ENCODE assay signal across 14 cellular contexts in the genomic region with DNA sequence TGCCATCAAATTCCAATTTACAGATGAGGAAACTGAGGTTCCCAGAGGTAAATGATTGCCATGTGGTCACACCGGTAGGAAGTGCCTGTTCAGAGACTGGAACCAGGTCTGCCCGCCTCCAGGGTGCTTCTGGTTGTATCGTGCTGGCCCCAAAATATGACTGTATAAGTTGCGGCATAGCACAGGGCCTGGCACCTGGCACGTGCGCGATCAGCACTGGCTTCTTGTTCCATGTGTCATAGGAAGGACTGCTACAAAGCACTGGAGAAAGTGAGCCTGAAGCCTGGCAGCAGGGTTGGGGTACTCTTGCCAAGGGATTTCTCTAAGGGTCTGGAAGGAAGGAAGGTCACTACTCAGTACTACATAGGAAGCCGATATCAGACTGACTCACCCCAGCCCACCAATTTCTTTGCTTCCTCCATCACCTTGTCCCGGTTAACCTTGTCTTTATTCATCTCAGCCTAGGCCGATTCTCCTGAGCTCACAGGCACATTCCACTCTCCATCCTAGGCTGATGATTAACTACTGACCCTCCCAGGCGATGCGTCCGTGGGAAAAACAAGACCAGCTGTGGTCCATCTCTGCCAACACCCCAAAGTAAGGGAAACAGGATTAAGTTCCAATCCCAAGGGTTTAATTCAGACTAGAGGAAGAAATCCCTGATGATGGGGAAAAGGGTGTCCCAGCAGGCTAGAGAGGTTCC. TPM values are rescaled to one million over a fixed set of nuclear protein-coding genes. Genes with fewer than 3 reads are reported as not detected.
DNase-seq lines count a peak whose midpoint lies in the region; ATAC-seq and TF ChIP-seq lines count a peak whose summit lies in the region.
"Had no signal": no experiment of that assay in that cellular context is flagged by ENCODE, and none has a peak within 500 bp of the region (broad histone marks: within the 10 kb centered on the region; RNA-seq: fewer than 3 reads in every experiment).

No MANE protein-coding gene starts in this region.

- TF ChIP-seq CTCF in psoas muscle (IDR thresholded peaks at IDR 0.05) (no peak), Peyer's patch (IDR thresholded peaks at IDR 0.05) (no peak)

- peak overlapping the region; percentile 52 for H3K4me3 ChIP-seq in psoas muscle
- no peak overlapping the region for H3K4me3 ChIP-seq in Peyer's patch
- H3K4me3 ChIP-seq: SJCRH30 had no signal

- H3K4me3 Mint-ChIP-seq in activated T-cell treated with anti-CD3 and anti-CD28 coated beads, Interleukin-2, amount 50 U/mL, for 24 hours = peak overlapping the region; percentile 89

- no peaks in the 10 kb centered on the region for H3K4me1 ChIP-seq in psoas muscle
- H3K4me1 ChIP-seq in Peyer's patch = peaks cover 0 to 10% (median 0%) of the 10 kb centered on the region in 4 donors
- H3K4me1 ChIP-seq: SJCRH30 had no signal

- peaks cover 84% of the 10 kb centered on the region for H3K4me1 Mint-ChIP-seq in activated T-cell treated with anti-CD3 and anti-CD28 coated beads, Interleukin-2, amount 50 U/mL, for 24 hours (ENCODE audit: low read depth)

- ATAC-seq in psoas muscle = no peak
- ATAC-seq: left colon had no signal

- H3K36me3 Mint-ChIP-seq in activated T-cell treated with anti-CD3 and anti-CD28 coated beads, Interleukin-2, amount 50 U/mL, for 24 hours (ENCODE audit: low read depth) = peaks cover 61% of the 10 kb centered on the region

- intact Hi-C loops in psoas muscle (cut with DNase I) = no loop called here

- H3K27me3 ChIP-seq in psoas muscle (ENCODE audit: insufficient read depth in 3 of 3, low read length in 2 of 3) (peaks cover 0 to 49% (median 14%) of the 10 kb centered on the region in 3 donors), Peyer's patch (peaks cover 0 to 11% of the 10 kb centered on the region in 2 donors)
- H3K27me3 ChIP-seq: SJCRH30 had no signal

- H3K27ac ChIP-seq in psoas muscle (no peak overlapping the region), Peyer's patch (no peak overlapping the region)
- H3K27ac ChIP-seq: SJCRH30 had no signal

- H3K9me3 ChIP-seq in psoas muscle (no peaks in the 10 kb centered on the region), Peyer's patch (peaks cover 0 to 3% (median 0%) of the 10 kb centered on the region in 4 donors)
- H3K9me3 ChIP-seq: SJCRH30 had no signal

- H3K27me3 Mint-ChIP-seq in activated T-cell treated with anti-CD3 and anti-CD28 coated beads, Interleukin-2, amount 50 U/mL, for 24 hours = no peaks in the 10 kb centered on the region

- no peak for TF ChIP-seq POLR2A in Peyer's patch (IDR thresholded peaks at IDR 0.05)

- H3K9me3 Mint-ChIP-seq in activated T-cell treated with anti-CD3 and anti-CD28 coated beads, Interleukin-2, amount 50 U/mL, for 24 hours = no peaks in the 10 kb centered on the region

- H3K36me3 ChIP-seq in psoas muscle (ENCODE audit: insufficient read depth in 1 of 2, low read depth in 1 of 2) = no peaks in the 10 kb centered on the region
- no peaks in the 10 kb centered on the region for H3K36me3 ChIP-seq in Peyer's patch
- H3K36me3 ChIP-seq: SJCRH30 had no signal

- no peak overlapping the region for H3K27ac Mint-ChIP-seq in activated T-cell treated with anti-CD3 and anti-CD28 coated beads, Interleukin-2, amount 50 U/mL, for 24 hours

- no peak for DNase-seq in activated T-cell treated with anti-CD3 and anti-CD28 coated beads, Interleukin-2, amount 50 U/mL, for 24 hours
- DNase-seq in activated T-cell treated with anti-CD3 and anti-CD28 coated beads, Interleukin-2, amount 50 U/mL, for 1 hour = no peak
- peak; percentile 7 for DNase-seq in HK-2 (ENCODE audit: unreplicated experiment)
- peak; percentile 9 for DNase-seq in dermis blood vessel endothelial cell
- DNase-seq in psoas muscle = no peak
- no peak for DNase-seq in activated gamma-delta T cell (lab: John Stamatoyannopoulos, UW)
- no peak for DNase-seq in Peyer's patch
- no peak for DNase-seq in amniotic stem cell (lab: John Stamatoyannopoulos, UW)
- DNase-seq: hypothalamus, left colon, SJCRH30 had no signal

- 49 to 54% (median 52%) methylated on average over 13 of the region's 13 CpGs for WGBS in psoas muscle, 3 donors

RNA-seq across cellular contexts. Expression of a gene that starts 1.8 kb away (rescaled TPM):
- total RNA-seq in dermis blood vessel endothelial cell (0.05 TPM in 1 of 2 replicates, not detected in the other), psoas muscle (1 to 10 TPM in 2 of 4 donors, under 1 TPM in 2; 0.49 to 7.0 (median 0.99) TPM), Peyer's patch (1 to 10 TPM in 3 of 4 donors, under 1 TPM in 1; 0.83 to 8.6 (median 2.2) TPM)
- under 1 TPM; 0.17 to 0.51 (median 0.18) TPM for polyA plus RNA-seq in psoas muscle
- total RNA-seq: fibroblast of lung, myocyte, SJCRH30 had no signal
- polyA plus RNA-seq: AG04450 had no signal

Comparison
In these comparisons a context has a peak if more than half of its experiments do, and no peak if none do; other contexts are left out.
1. DNase-seq: peak in HK-2 (single experiment) and dermis blood vessel endothelial cell (single experiment); none in activated T-cell treated with anti-CD3 and anti-CD28 coated beads, Interleukin-2, amount 50 U/mL, for 24 hours (single experiment), activated T-cell treated with anti-CD3 and anti-CD28 coated beads, Interleukin-2, amount 50 U/mL, for 1 hour (single experiment), psoas muscle (0 of 2), activated gamma-delta T cell (single experiment), Peyer's patch (0 of 3) and amniotic stem cell (single experiment).